Comparison of ENCODE assay signal across 30 cellular contexts in the genomic region with DNA sequence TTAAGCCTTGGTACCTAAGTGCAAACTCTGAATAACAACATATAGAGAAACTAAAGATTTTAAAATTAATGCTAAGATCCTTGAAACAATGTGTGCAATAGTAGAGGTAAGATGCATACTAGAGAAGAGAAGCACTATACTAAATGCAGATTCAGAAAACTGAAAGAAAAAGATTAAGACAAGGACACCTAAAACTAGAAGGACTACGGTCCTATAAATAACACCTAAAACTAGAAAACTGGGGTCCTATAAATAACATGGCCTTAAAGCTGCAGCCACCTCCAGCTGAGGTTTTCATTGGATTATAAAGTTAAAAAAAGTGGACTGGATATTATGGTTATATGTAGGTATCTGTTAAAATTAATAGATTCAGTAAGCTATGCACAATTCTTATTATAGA.
"Had no signal": no experiment of that assay in that cellular context is flagged by ENCODE, and none has a peak within 500 bp of the region (broad histone marks: within the 10 kb centered on the region; RNA-seq: fewer than 3 reads in every experiment).

No MANE protein-coding gene starts in this region.

- H3K4me3 Mint-ChIP-seq: dendritic cell treated with granulocyte-macrophage colony-stimulating factor and Interleukin-4, amounts not matched to agents 40 ng/mL and 50 ng/mL, for 4 days; effector memory CD8-positive, alpha-beta T cell; endodermal cell; immature natural killer cell; mesothelial cell of epicardium; naive B cell; naive thymus-derived CD8-positive, alpha-beta T cell had no signal

- H3K4me1 ChIP-seq: colonic mucosa, esophagus squamous epithelium, gastrocnemius medialis, left ventricle myocardium inferior, lower lobe of right lung had no signal

- DNase-seq: colonic mucosa; cortex of kidney; effector CD8-positive, alpha-beta T cell; effector memory CD8-positive, alpha-beta T cell; endodermal cell; erythroblast; esophagus squamous epithelium; foreskin fibroblast; foreskin melanocyte; gastrocnemius medialis; glutamatergic neuron; head of caudate nucleus; heart right ventricle; hippocampal formation; immature natural killer cell; islet precursor cell; kidney; kidney glomerular epithelial cell; left colon; left ventricle myocardium inferior; lower lobe of right lung; mesenchymal stem cell; mucosa of descending colon; naive B cell; naive thymus-derived CD8-positive, alpha-beta T cell had no signal

- H3K27me3 Mint-ChIP-seq: dendritic cell treated with granulocyte-macrophage colony-stimulating factor and Interleukin-4, amounts not matched to agents 40 ng/mL and 50 ng/mL, for 4 days; effector memory CD8-positive, alpha-beta T cell; naive B cell; naive thymus-derived CD8-positive, alpha-beta T cell had no signal

- H3K9me3 ChIP-seq: colonic mucosa, esophagus squamous epithelium, gastrocnemius medialis, heart right ventricle, left ventricle myocardium inferior, lower lobe of right lung, mucosa of descending colon had no signal

- H3K27ac ChIP-seq: colonic mucosa, epithelial cell of prostate, esophagus squamous epithelium, gastrocnemius medialis, heart right ventricle, left ventricle myocardium inferior, lower lobe of right lung had no signal

- H3K36me3 Mint-ChIP-seq: immature natural killer cell; mesothelial cell of epicardium; naive B cell; naive thymus-derived CD8-positive, alpha-beta T cell had no signal

- H3K36me3 ChIP-seq: colonic mucosa, esophagus squamous epithelium, gastrocnemius medialis, heart right ventricle, left ventricle myocardium inferior, lower lobe of right lung had no signal

- ATAC-seq: effector memory CD8-positive, alpha-beta T cell; esophagus mucosa; gastrocnemius medialis; heart right ventricle; left colon; left lobe of liver; lower lobe of right lung; mucosa of descending colon; naive thymus-derived CD8-positive, alpha-beta T cell had no signal

- H3K9me3 Mint-ChIP-seq: dendritic cell treated with granulocyte-macrophage colony-stimulating factor and Interleukin-4, amounts not matched to agents 40 ng/mL and 50 ng/mL, for 4 days; effector memory CD8-positive, alpha-beta T cell; endodermal cell; mesothelial cell of epicardium; naive thymus-derived CD8-positive, alpha-beta T cell had no signal

- H3K4me3 ChIP-seq: colonic mucosa, esophagus squamous epithelium, gastrocnemius medialis, heart right ventricle, left ventricle myocardium inferior, lower lobe of right lung, mucosa of descending colon had no signal

- H3K27me3 ChIP-seq: colonic mucosa, esophagus squamous epithelium, gastrocnemius medialis, heart right ventricle had no signal

- H3K4me1 Mint-ChIP-seq: endodermal cell; immature natural killer cell; naive B cell; naive thymus-derived CD8-positive, alpha-beta T cell had no signal

- H3K27ac Mint-ChIP-seq: dendritic cell treated with granulocyte-macrophage colony-stimulating factor and Interleukin-4, amounts not matched to agents 40 ng/mL and 50 ng/mL, for 4 days; effector memory CD8-positive, alpha-beta T cell; immature natural killer cell; mesothelial cell of epicardium; naive B cell; naive thymus-derived CD8-positive, alpha-beta T cell had no signal
